In the genomic region with DNA sequence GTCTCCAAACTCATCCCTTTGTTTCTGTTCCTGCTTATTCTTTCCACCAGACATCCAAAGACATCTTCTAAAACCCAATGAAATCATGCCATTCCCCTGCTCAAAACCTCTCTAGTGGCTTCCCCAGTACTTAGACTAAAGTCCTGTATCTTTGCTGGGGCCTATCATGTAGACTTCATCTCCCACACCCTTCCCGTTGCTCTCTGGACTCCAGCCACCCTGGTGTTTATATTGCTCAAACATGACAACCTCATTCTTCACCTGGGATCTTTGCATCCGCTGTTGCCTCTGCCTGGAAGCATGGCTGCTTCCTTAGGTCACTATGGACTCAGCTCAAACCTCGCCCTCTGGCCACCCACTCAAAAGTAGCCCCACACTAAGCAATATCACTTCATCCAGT, we compare ENCODE assay signal across 1 cellular context.
TF ChIP-seq lines count a peak whose summit lies in the region.

No MANE protein-coding gene starts in this region.

TF ChIP-seq in HepG2, 621 proteins besides CTCF, POLR2A, EP300 and RAD21 (continued from another document):
- TF ChIP-seq ZNF644 (CRISPR knock-in tag; IDR thresholded peaks at IDR 0.05; ENCODE audit: low read depth) (peak; percentile 47; the same call in 1 of the 2 replicates), CEBPB (IDR thresholded peaks at IDR 0.05; ENCODE audit: borderline replicate concordance, low read depth, low read length) (peak; percentile 11; the same call in 1 of the 2 replicates), HNF4A (CRISPR knock-in tag; IDR thresholded peaks at IDR 0.05) (peak; percentile 46), ZNF670 (CRISPR knock-in tag; IDR thresholded peaks at IDR 0.05; ENCODE audit: borderline replicate concordance) (no peak), ZNF567 (CRISPR knock-in tag; IDR thresholded peaks at IDR 0.05; ENCODE audit: borderline replicate concordance) (no peak), WIZ (CRISPR knock-in tag; IDR thresholded peaks at IDR 0.05) (0 out of 2 replicates have a peak, but pooled peaks have one; percentile 49), ZNF883 (CRISPR knock-in tag; IDR thresholded peaks at IDR 0.05; ENCODE audit: not compliant biosample characterization) (no peak), SAP130 (CRISPR knock-in tag; IDR thresholded peaks at IDR 0.05; ENCODE audit: low read depth) (0 out of 2 replicates have a peak, but pooled peaks have one; percentile 17)
- TF ChIP-seq, protein P1, sequence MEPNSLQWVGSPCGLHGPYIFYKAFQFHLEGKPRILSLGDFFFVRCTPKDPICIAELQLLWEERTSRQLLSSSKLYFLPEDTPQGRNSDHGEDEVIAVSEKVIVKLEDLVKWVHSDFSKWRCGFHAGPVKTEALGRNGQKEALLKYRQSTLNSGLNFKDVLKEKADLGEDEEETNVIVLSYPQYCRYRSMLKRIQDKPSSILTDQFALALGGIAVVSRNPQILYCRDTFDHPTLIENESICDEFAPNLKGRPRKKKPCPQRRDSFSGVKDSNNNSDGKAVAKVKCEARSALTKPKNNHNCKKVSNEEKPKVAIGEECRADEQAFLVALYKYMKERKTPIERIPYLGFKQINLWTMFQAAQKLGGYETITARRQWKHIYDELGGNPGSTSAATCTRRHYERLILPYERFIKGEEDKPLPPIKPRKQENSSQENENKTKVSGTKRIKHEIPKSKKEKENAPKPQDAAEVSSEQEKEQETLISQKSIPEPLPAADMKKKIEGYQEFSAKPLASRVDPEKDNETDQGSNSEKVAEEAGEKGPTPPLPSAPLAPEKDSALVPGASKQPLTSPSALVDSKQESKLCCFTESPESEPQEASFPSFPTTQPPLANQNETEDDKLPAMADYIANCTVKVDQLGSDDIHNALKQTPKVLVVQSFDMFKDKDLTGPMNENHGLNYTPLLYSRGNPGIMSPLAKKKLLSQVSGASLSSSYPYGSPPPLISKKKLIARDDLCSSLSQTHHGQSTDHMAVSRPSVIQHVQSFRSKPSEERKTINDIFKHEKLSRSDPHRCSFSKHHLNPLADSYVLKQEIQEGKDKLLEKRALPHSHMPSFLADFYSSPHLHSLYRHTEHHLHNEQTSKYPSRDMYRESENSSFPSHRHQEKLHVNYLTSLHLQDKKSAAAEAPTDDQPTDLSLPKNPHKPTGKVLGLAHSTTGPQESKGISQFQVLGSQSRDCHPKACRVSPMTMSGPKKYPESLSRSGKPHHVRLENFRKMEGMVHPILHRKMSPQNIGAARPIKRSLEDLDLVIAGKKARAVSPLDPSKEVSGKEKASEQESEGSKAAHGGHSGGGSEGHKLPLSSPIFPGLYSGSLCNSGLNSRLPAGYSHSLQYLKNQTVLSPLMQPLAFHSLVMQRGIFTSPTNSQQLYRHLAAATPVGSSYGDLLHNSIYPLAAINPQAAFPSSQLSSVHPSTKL (CRISPR knock-in tag; IDR thresholded peaks at IDR 0.05), result 0 out of 2 replicates have a peak, but pooled peaks have one; percentile 12
